8 cellular contexts compared by ENCODE assay signal in the genomic region with DNA sequence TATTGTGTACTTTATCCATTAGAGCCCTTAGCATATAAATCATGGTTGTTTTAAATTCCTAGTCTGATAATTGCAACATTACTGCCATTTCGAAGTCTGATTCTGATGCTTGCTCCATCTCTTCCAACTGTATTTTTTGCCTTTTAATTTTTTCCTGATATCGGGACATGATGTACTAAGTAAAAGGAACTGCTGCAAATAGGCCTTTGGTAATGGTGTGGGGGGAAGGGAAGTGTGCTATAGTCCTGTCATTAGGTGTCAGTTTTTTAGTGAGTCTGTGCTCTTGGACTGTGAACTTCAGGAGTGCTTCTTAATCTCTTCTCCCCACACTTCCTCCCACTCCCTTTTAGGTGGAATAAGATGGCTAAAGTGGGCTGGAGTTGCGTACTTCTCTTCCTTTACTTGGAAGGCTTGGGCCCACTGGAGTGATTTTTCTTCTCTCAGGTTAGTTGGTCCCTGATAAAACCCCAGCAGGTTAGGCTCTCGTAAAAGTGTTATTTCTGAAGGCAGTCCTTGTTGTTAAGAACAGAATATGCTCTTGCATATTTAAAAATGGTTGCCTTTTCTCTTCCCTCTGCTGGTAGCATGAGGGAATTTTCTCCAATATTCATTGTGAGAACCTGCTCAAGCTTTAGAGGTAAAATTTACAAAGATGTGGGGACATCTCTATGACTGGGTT. TPM values are rescaled to one million over a fixed set of nuclear protein-coding genes. Genes with fewer than 3 reads are reported as not detected.
DNase-seq lines count a peak whose midpoint lies in the region; ATAC-seq and TF ChIP-seq lines count a peak whose summit lies in the region.

No MANE protein-coding gene starts in this region.

- H3K4me3 ChIP-seq in OCI-LY1 (ENCODE audit: low read depth, low read length, poor library complexity, severe bottlenecking) (no peak overlapping the region), foreskin fibroblast (ENCODE audit: low read depth in 1 of 2, low read length in 2 of 2) (no peak overlapping the region), stomach (no peak overlapping the region), vagina (no peak overlapping the region), SJCRH30 (no peak overlapping the region)

- no peak for ATAC-seq in HG03460 (IDR thresholded peaks at IDR 0.05; ENCODE audit: unreplicated experiment)

- peak; percentile 41; the same call in 1 of the 2 replicates for TF ChIP-seq CTCF in OCI-LY1 (IDR thresholded peaks at IDR 0.05; ENCODE audit: low read length)
- peak; percentile 41 for TF ChIP-seq CTCF in foreskin fibroblast (IDR thresholded peaks at IDR 0.05; ENCODE audit: low read depth, low read length)
- peak in 4 of 7 experiments; percentile 23 to 45 (median 39) for TF ChIP-seq CTCF in stomach (IDR thresholded peaks at IDR 0.05)
- no peak for TF ChIP-seq CTCF in vagina (IDR thresholded peaks at IDR 0.05)

- no peaks in the 10 kb centered on the region for H3K27me3 Mint-ChIP-seq in activated CD4-positive, alpha-beta T cell treated with anti-CD3 and anti-CD28 coated beads, Interleukin-2, amount 10 ng/mL, durations not matched to agents 24 days and 14 days
- H3K27me3 Mint-ChIP-seq in activated CD4-positive, alpha-beta T cell treated with anti-CD3 and anti-CD28 coated beads, Interleukin-2, amount 10 ng/mL, durations not matched to agents 7 days and 5 days, result no peaks in the 10 kb centered on the region

- no peaks in the 10 kb centered on the region for H3K9me3 Mint-ChIP-seq in activated CD4-positive, alpha-beta T cell treated with anti-CD3 and anti-CD28 coated beads, Interleukin-2, amount 10 ng/mL, durations not matched to agents 24 days and 14 days
- no peaks in the 10 kb centered on the region for H3K9me3 Mint-ChIP-seq in activated CD4-positive, alpha-beta T cell treated with anti-CD3 and anti-CD28 coated beads, Interleukin-2, amount 10 ng/mL, durations not matched to agents 7 days and 5 days

- H3K9me2 ChIP-seq in OCI-LY1 (ENCODE audit: low read depth, low read length), result no peaks in the 10 kb centered on the region

- no peaks in the 10 kb centered on the region for H3K79me2 ChIP-seq in OCI-LY1 (ENCODE audit: insufficient read depth, low read length)

- H3K9ac ChIP-seq in OCI-LY1 (ENCODE audit: low read length), result peak overlapping the region; percentile 20; the same call in 1 of the 2 replicates

- H3K9me3 ChIP-seq in OCI-LY1 (ENCODE audit: low read length) (no peaks in the 10 kb centered on the region), stomach (no peaks in the 10 kb centered on the region), vagina (no peaks in the 10 kb centered on the region), SJCRH30 (replicated peaks) (peaks cover 4% of the 10 kb centered on the region; the same call in 1 of the 2 replicates)

- POLR2A ChIA-PET in activated CD4-positive, alpha-beta T cell treated with anti-CD3 and anti-CD28 coated beads, Interleukin-2, amount 10 ng/mL, durations not matched to agents 7 days and 5 days (lab: Charles Lee), result no interaction called here

- H3K4me1 ChIP-seq in OCI-LY1 (ENCODE audit: insufficient read depth, low read length, severe bottlenecking), result peaks cover 10% of the 10 kb centered on the region
- peaks cover 0 to 52% (median 14%) of the 10 kb centered on the region in 4 donors for H3K4me1 ChIP-seq in stomach
- H3K4me1 ChIP-seq in vagina, result peaks cover 14% of the 10 kb centered on the region
- no peaks in the 10 kb centered on the region for H3K4me1 ChIP-seq in SJCRH30

- H4K20me1 ChIP-seq in OCI-LY1 (ENCODE audit: insufficient read depth, low read length), result no peaks in the 10 kb centered on the region

- H3K4me2 ChIP-seq in OCI-LY1 (ENCODE audit: low read length), result no peak overlapping the region

- no peaks in the 10 kb centered on the region for H3K27me3 ChIP-seq in OCI-LY1 (ENCODE audit: insufficient read depth, low read length)
- no peaks in the 10 kb centered on the region for H3K27me3 ChIP-seq in stomach
- H3K27me3 ChIP-seq in vagina, result no peaks in the 10 kb centered on the region
- H3K27me3 ChIP-seq in SJCRH30, result no peaks in the 10 kb centered on the region

- WGBS in stomach, 5 donors, result 64 to 82% (median 73%) methylated on average over 4 of the region's 4 CpGs

- CTCF ChIA-PET in activated CD4-positive, alpha-beta T cell treated with anti-CD3 and anti-CD28 coated beads, Interleukin-2, amount 10 ng/mL, durations not matched to agents 7 days and 5 days (lab: Charles Lee), result interaction anchor here (0.7 to 1.1 kb wide), 2 partner anchors 23 to 86 kb away, joined by 3 read pairs; no protein-coding TSS in a partner anchor

- no peak for DNase-seq in activated CD4-positive, alpha-beta T cell treated with anti-CD3 and anti-CD28 coated beads, Interleukin-2, amount 10 ng/mL, durations not matched to agents 24 days and 14 days
- DNase-seq in activated CD4-positive, alpha-beta T cell treated with anti-CD3 and anti-CD28 coated beads, Interleukin-2, amount 10 ng/mL, durations not matched to agents 7 days and 5 days, result no peak
- peak; percentile 20 to 65 for DNase-seq in foreskin fibroblast
- DNase-seq in stomach, result no peak
- no peak for DNase-seq in vagina (ENCODE audit: extremely low spot score in 2 of 2)
- no peak for DNase-seq in SJCRH30

- H3K27ac Mint-ChIP-seq in activated CD4-positive, alpha-beta T cell treated with anti-CD3 and anti-CD28 coated beads, Interleukin-2, amount 10 ng/mL, durations not matched to agents 24 days and 14 days, result peak overlapping the region; percentile 48
- H3K27ac Mint-ChIP-seq in activated CD4-positive, alpha-beta T cell treated with anti-CD3 and anti-CD28 coated beads, Interleukin-2, amount 10 ng/mL, durations not matched to agents 7 days and 5 days, result no peak overlapping the region

- TF ChIP-seq POLR2A in stomach (IDR thresholded peaks at IDR 0.05) (no peak), vagina (IDR thresholded peaks at IDR 0.05) (no peak)

- peaks cover 7% of the 10 kb centered on the region for H3K4me1 Mint-ChIP-seq in activated CD4-positive, alpha-beta T cell treated with anti-CD3 and anti-CD28 coated beads, Interleukin-2, amount 10 ng/mL, durations not matched to agents 24 days and 14 days
- H3K4me1 Mint-ChIP-seq in activated CD4-positive, alpha-beta T cell treated with anti-CD3 and anti-CD28 coated beads, Interleukin-2, amount 10 ng/mL, durations not matched to agents 7 days and 5 days, result peaks cover 14% of the 10 kb centered on the region

- intact Hi-C loops in activated CD4-positive, alpha-beta T cell treated with anti-CD3 and anti-CD28 coated beads, Interleukin-2, amount 10 ng/mL, durations not matched to agents 24 days and 14 days (cut with micrococcal nuclease), result no loop called here
- intact Hi-C loops in stomach (cut with DNase I; ENCODE audit: low total_unique reads) (no loop called here), vagina (cut with DNase I) (no loop called here)

- H3K36me3 ChIP-seq in OCI-LY1 (ENCODE audit: insufficient read depth, low read length) (0 out of 2 replicates have a peak, but pooled peaks cover 6% of the 10 kb centered on the region), stomach (peaks cover 0 to 6% (median 0%) of the 10 kb centered on the region in 4 donors), vagina (no peaks in the 10 kb centered on the region), SJCRH30 (peaks cover 65% of the 10 kb centered on the region)

- TF ChIP-seq EP300 in stomach (IDR thresholded peaks at IDR 0.05), result no peak

- peaks cover 33% of the 10 kb centered on the region for H3K36me3 Mint-ChIP-seq in activated CD4-positive, alpha-beta T cell treated with anti-CD3 and anti-CD28 coated beads, Interleukin-2, amount 10 ng/mL, durations not matched to agents 24 days and 14 days (ENCODE audit: low read depth)
- peaks cover 36% of the 10 kb centered on the region for H3K36me3 Mint-ChIP-seq in activated CD4-positive, alpha-beta T cell treated with anti-CD3 and anti-CD28 coated beads, Interleukin-2, amount 10 ng/mL, durations not matched to agents 7 days and 5 days (ENCODE audit: low read depth)

- no peak overlapping the region for H3K4me3 Mint-ChIP-seq in activated CD4-positive, alpha-beta T cell treated with anti-CD3 and anti-CD28 coated beads, Interleukin-2, amount 10 ng/mL, durations not matched to agents 24 days and 14 days
- H3K4me3 Mint-ChIP-seq in activated CD4-positive, alpha-beta T cell treated with anti-CD3 and anti-CD28 coated beads, Interleukin-2, amount 10 ng/mL, durations not matched to agents 7 days and 5 days, result no peak overlapping the region

- no peak overlapping the region for H2AFZ ChIP-seq in OCI-LY1 (ENCODE audit: low read length)

- H3K27ac ChIP-seq in OCI-LY1 (ENCODE audit: low read depth, low read length, poor library complexity, severe bottlenecking) (no peak overlapping the region), stomach (peak overlapping the region in 2 of 5 donors; percentile 46 to 53), vagina (no peak overlapping the region), SJCRH30 (no peak overlapping the region)

- H3F3A ChIP-seq in OCI-LY1 (ENCODE audit: insufficient read depth, low read length), result no peaks in the 10 kb centered on the region

RNA-seq across cellular contexts. Expression of gene STXBP5, which starts 18.1 kb away (rescaled TPM):
- 28.6 and 29.5 TPM in 2 replicates for total RNA-seq in activated CD4-positive, alpha-beta T cell treated with anti-CD3 and anti-CD28 coated beads, Interleukin-2, amount 10 ng/mL, durations not matched to agents 24 days and 14 days
- total RNA-seq in activated CD4-positive, alpha-beta T cell treated with anti-CD3 and anti-CD28 coated beads, Interleukin-2, amount 10 ng/mL, durations not matched to agents 7 days and 5 days, result 10 to 100 TPM; 17.6 to 17.7 TPM
- total RNA-seq in stomach (10 to 100 TPM; 15.2 to 56.2 (median 29.1) TPM), vagina (33.9 TPM)
- 1 to 10 TPM; 5.9 to 9.3 (median 8.6) TPM for polyA plus RNA-seq in stomach
- total RNA-seq in SJCRH30 (2014; rRNA removed; shearing (Covaris generic)), result 32.9 and 33.4 TPM in 2 replicates

Comparison
In these comparisons a context has a peak if more than half of its experiments do, and no peak if none do; other contexts are left out.
1. DNase-seq: peak in foreskin fibroblast (2 of 2); none in activated CD4-positive, alpha-beta T cell treated with anti-CD3 and anti-CD28 coated beads, Interleukin-2, amount 10 ng/mL, durations not matched to agents 24 days and 14 days (single experiment), activated CD4-positive, alpha-beta T cell treated with anti-CD3 and anti-CD28 coated beads, Interleukin-2, amount 10 ng/mL, durations not matched to agents 7 days and 5 days (single experiment), stomach (single experiment), vagina (0 of 2) and SJCRH30 (0 of 2).
2. CTCF ChIP-seq: peak in OCI-LY1 (single experiment), foreskin fibroblast (single experiment) and stomach (4 of 7); none in vagina (0 of 3).